In genomic region chr14:64614214-64614613, GRCh38 we compare ENCODE assay signal across 1 cellular context.
TF ChIP-seq lines count a peak whose summit lies in the region.

No MANE protein-coding gene starts in this region.

TF ChIP-seq in GM23338, 12 proteins besides CTCF, POLR2A, EP300 and RAD21 (continued from another document):
- TF ChIP-seq POLR2AphosphoS5 (IDR thresholded peaks at IDR 0.05; ENCODE audit: low read depth) = no peak
- TF ChIP-seq STAT1 (IDR thresholded peaks at IDR 0.05; ENCODE audit: unreplicated experiment) = no peak
- no peak for TF ChIP-seq CREB1 (CRISPR knock-in tag; IDR thresholded peaks at IDR 0.05; ENCODE audit: low read depth)
- TF ChIP-seq ZNF462 (CRISPR knock-in tag; IDR thresholded peaks at IDR 0.05) = no peak
- TF ChIP-seq ZNF114 (CRISPR knock-in tag; IDR thresholded peaks at IDR 0.05) = no peak
